ENCODE assay signal across 8 cellular contexts in genomic region chrX:129540068-129540653, GRCh38. TPM values are rescaled to one million over a fixed set of nuclear protein-coding genes. Genes with fewer than 3 reads are reported as not detected.
DNase-seq lines count a peak whose midpoint lies in the region; ATAC-seq and TF ChIP-seq lines count a peak whose summit lies in the region.

Gene OCRL, plus strand, starts transcription at chrX:129540259. Its CDS starts 181 bp downstream, at chrX:129540440.

- H3K9me3 Mint-ChIP-seq in activated T-helper 2 cell treated with anti-CD3 and anti-CD28 coated beads, Interferon-gamma antibody, Interleukin-2, Interleukin-4, amounts not matched to agents 10 μg/mL and 5 μg/mL and 100 μg/mL, durations not matched to agents 14 hours and 24 hours and 36 hours = no peaks in the 10 kb centered on the region
- no peaks in the 10 kb centered on the region for H3K9me3 Mint-ChIP-seq in neural crest cell

- intact Hi-C loops in PC-3 (cut with micrococcal nuclease) = loop anchor here (2.0 kb wide), 1 partner anchor 17 kb away; the partner anchor contains the start of gene SMARCA1
- intact Hi-C loops in activated T-helper 2 cell treated with anti-CD3 and anti-CD28 coated beads, Interferon-gamma antibody, Interleukin-2, Interleukin-4, amounts not matched to agents 10 μg/mL and 5 μg/mL and 100 μg/mL, durations not matched to agents 14 hours and 24 hours and 36 hours (cut with micrococcal nuclease) = no loop called here
- intact Hi-C loops in tibial artery (cut with DNase I; ENCODE audit: low total_unique reads) = no loop called here

- no TSS peak for BruUV-seq in PC-3 (replicated peaks; lab: Mats Ljungman, UMichigan)

- H4K20me1 ChIP-seq in PC-3 (ENCODE audit: low read length) = no peaks in the 10 kb centered on the region

- H3K27me3 Mint-ChIP-seq in activated T-helper 2 cell treated with anti-CD3 and anti-CD28 coated beads, Interferon-gamma antibody, Interleukin-2, Interleukin-4, amounts not matched to agents 10 μg/mL and 5 μg/mL and 100 μg/mL, durations not matched to agents 14 hours and 24 hours and 36 hours (ENCODE audit: low read depth) = peaks cover 9% of the 10 kb centered on the region
- H3K27me3 Mint-ChIP-seq in neural crest cell (ENCODE audit: low read depth) = no peaks in the 10 kb centered on the region

- H3K27ac ChIP-seq in HUES48 (ENCODE audit: low read depth, low read length) = peak within 1 kb of the TSS; percentile 86
- H3K27ac ChIP-seq in PC-3 (ENCODE audit: low read length) = 0 out of 2 replicates have a peak within 1 kb of the TSS, but pooled peaks have one; percentile 23
- H3K27ac ChIP-seq in tibial artery = peak within 1 kb of the TSS; percentile 77 to 82

- H3K9me3 ChIP-seq in HUES48 (ENCODE audit: control insufficient read depth, insufficient read depth, low read length) (no peaks in the 10 kb centered on the region), PC-3 (ENCODE audit: low read length) (no peaks in the 10 kb centered on the region), tibial artery (no peaks in the 10 kb centered on the region)

- no peaks in the 10 kb centered on the region for H3K9me2 ChIP-seq in PC-3 (replicated peaks; ENCODE audit: low read length)

- no peaks in the 10 kb centered on the region for H3F3A ChIP-seq in PC-3 (ENCODE audit: low read length, unreplicated experiment)

- CTCF ChIA-PET in PC-3 (lab: Charles Lee) = interaction anchor here (0.6 kb wide), 1 partner anchor 287 kb away, joined by 5 read pairs; no protein-coding TSS in a partner anchor

- H3K79me2 ChIP-seq in PC-3 (ENCODE audit: low read length) = peaks cover 14% of the 10 kb centered on the region

- H3K27me3 ChIP-seq in HUES48 (ENCODE audit: control insufficient read depth, insufficient read depth, low read length) (no peaks in the 10 kb centered on the region), PC-3 (ENCODE audit: low read length) (no peaks in the 10 kb centered on the region), tibial artery (no peaks in the 10 kb centered on the region)

- H2AFZ ChIP-seq in PC-3 (ENCODE audit: low read length) = peak within 1 kb of the TSS; percentile 76

- ATAC-seq in GM21423 (IDR thresholded peaks at IDR 0.05; ENCODE audit: unreplicated experiment) (peak; percentile 98), PC-3 (peak; percentile 89)

- H3K4me2 ChIP-seq in PC-3 (ENCODE audit: low read length) = peak within 1 kb of the TSS; percentile 88

- H3K36me3 ChIP-seq in HUES48 (ENCODE audit: control insufficient read depth, insufficient read depth, low read length) (peaks cover 20% of the 10 kb centered on the region), PC-3 (ENCODE audit: low read depth, low read length) (no peaks in the 10 kb centered on the region), tibial artery (no peaks in the 10 kb centered on the region)

- POLR2A ChIA-PET in PC-3 (lab: Charles Lee; ENCODE audit: unreplicated experiment) = interaction anchor here (0.6 kb wide), 1 partner anchor 68 kb away, joined by 3 read pairs; no protein-coding TSS in a partner anchor

- H3K27ac Mint-ChIP-seq in activated T-helper 2 cell treated with anti-CD3 and anti-CD28 coated beads, Interferon-gamma antibody, Interleukin-2, Interleukin-4, amounts not matched to agents 10 μg/mL and 5 μg/mL and 100 μg/mL, durations not matched to agents 14 hours and 24 hours and 36 hours = no peak within 1 kb of the TSS
- H3K27ac Mint-ChIP-seq in neural crest cell (ENCODE audit: unreplicated experiment) = peak within 1 kb of the TSS; percentile 14

- peaks cover 2% of the 10 kb centered on the region for H3K4me1 Mint-ChIP-seq in activated T-helper 2 cell treated with anti-CD3 and anti-CD28 coated beads, Interferon-gamma antibody, Interleukin-2, Interleukin-4, amounts not matched to agents 10 μg/mL and 5 μg/mL and 100 μg/mL, durations not matched to agents 14 hours and 24 hours and 36 hours (ENCODE audit: low read depth)
- peaks cover 19% of the 10 kb centered on the region for H3K4me1 Mint-ChIP-seq in neural crest cell

- DNase-seq in DMS79 treated with DMSO at 0.1 percent for 48 hours (lab: John Stamatoyannopoulos, UW) (peak; percentile 24), PC-3 (peak; percentile 77), foreskin fibroblast (peak; percentile 47 to 81), neural crest cell (ENCODE audit: low read depth, low spot score) (peak; percentile 86), tibial artery (peak; percentile 61 to 74)
- peak; percentile 32 for DNase-seq in activated T-helper 2 cell treated with anti-CD3 and anti-CD28 coated beads, Interferon-gamma antibody, Interleukin-2, Interleukin-4, amounts not matched to agents 10 μg/mL and 5 μg/mL and 100 μg/mL, durations not matched to agents 14 hours and 24 hours and 36 hours (ENCODE audit: low spot score)

- peak within 1 kb of the TSS; percentile 87 for H3K4me3 ChIP-seq in HUES48 (ENCODE audit: low read depth, low read length)
- peak within 1 kb of the TSS; percentile 89 for H3K4me3 ChIP-seq in PC-3 (ENCODE audit: low read length)
- peak within 1 kb of the TSS; percentile 55 to 64 for H3K4me3 ChIP-seq in foreskin fibroblast (ENCODE audit: low read depth in 1 of 2, low read length in 2 of 2)
- H3K4me3 ChIP-seq in tibial artery = peak within 1 kb of the TSS; percentile 76 to 78

- H3K9ac ChIP-seq in HUES48 (ENCODE audit: low read depth, low read length) (peak within 1 kb of the TSS; percentile 84), PC-3 (ENCODE audit: low read length) (peak within 1 kb of the TSS; percentile 90)

- H3K36me3 Mint-ChIP-seq in activated T-helper 2 cell treated with anti-CD3 and anti-CD28 coated beads, Interferon-gamma antibody, Interleukin-2, Interleukin-4, amounts not matched to agents 10 μg/mL and 5 μg/mL and 100 μg/mL, durations not matched to agents 14 hours and 24 hours and 36 hours (ENCODE audit: low read depth) = no peaks in the 10 kb centered on the region
- H3K36me3 Mint-ChIP-seq in neural crest cell (ENCODE audit: low read depth) = no peaks in the 10 kb centered on the region

- H3K4me1 ChIP-seq in HUES48 (ENCODE audit: control insufficient read depth, insufficient read depth, low read length) = no peaks in the 10 kb centered on the region
- peaks cover 6% of the 10 kb centered on the region; the same call in 1 of the 2 replicates for H3K4me1 ChIP-seq in PC-3 (ENCODE audit: insufficient read depth, low read length)
- H3K4me1 ChIP-seq in tibial artery = peaks cover 0 to 5% (median 0%) of the 10 kb centered on the region in 4 donors

- peak; percentile 60; the same call in 1 of the 2 replicates for TF ChIP-seq CTCF in PC-3 (conservative IDR thresholded peaks at IDR 0.05; ENCODE audit: low read depth, low read length)
- peak; percentile 66 for TF ChIP-seq CTCF in foreskin fibroblast (IDR thresholded peaks at IDR 0.05; ENCODE audit: low read depth, low read length)
- TF ChIP-seq CTCF in neural crest cell (conservative IDR thresholded peaks at IDR 0.05) = peak; percentile 81
- TF ChIP-seq CTCF in tibial artery (IDR thresholded peaks at IDR 0.05) = peak; percentile 65 to 67

- peak within 1 kb of the TSS; percentile 70 for H3K4me3 Mint-ChIP-seq in activated T-helper 2 cell treated with anti-CD3 and anti-CD28 coated beads, Interferon-gamma antibody, Interleukin-2, Interleukin-4, amounts not matched to agents 10 μg/mL and 5 μg/mL and 100 μg/mL, durations not matched to agents 14 hours and 24 hours and 36 hours (ENCODE audit: low read depth)
- peak within 1 kb of the TSS; percentile 85 for H3K4me3 Mint-ChIP-seq in neural crest cell

RNA-seq across cellular contexts. Expression of gene OCRL, which starts in this region (rescaled TPM):
- total RNA-seq in PC-3 (2014; rRNA removed) = 18.7 and 19.4 TPM in 2 replicates
- 3.7 TPM in 2 replicates for total RNA-seq in activated T-helper 2 cell treated with anti-CD3 and anti-CD28 coated beads, Interferon-gamma antibody, Interleukin-2, Interleukin-4, amounts not matched to agents 10 μg/mL and 5 μg/mL and 100 μg/mL, durations not matched to agents 14 hours and 24 hours and 36 hours
- total RNA-seq in neural crest cell = 41.6 and 43.1 TPM in 2 replicates

Comparison
In these comparisons a context has a peak if more than half of its experiments do, and no peak if none do; other contexts are left out.
1. Peak in every context shown above with its lines: DNase-seq, ATAC-seq, H3K4me3 ChIP-seq and H3K27ac ChIP-seq.
2. DNase-seq: peak in every context shown above with its lines; median percentile 86 in neural crest cell; 77 in PC-3; 68 in tibial artery; 64 in foreskin fibroblast; 32 in activated T-helper 2 cell treated with anti-CD3 and anti-CD28 coated beads, Interferon-gamma antibody, Interleukin-2, Interleukin-4, amounts not matched to agents 10 μg/mL and 5 μg/mL and 100 μg/mL, durations not matched to agents 14 hours and 24 hours and 36 hours; 24 in DMS79 treated with DMSO at 0.1 percent for 48 hours.
3. H3K27ac ChIP-seq: peak in every context shown above with its lines; median percentile 86 in HUES48; 80 in tibial artery; 23 in PC-3.